ENCODE assay signal across 1 cellular context in genomic region chr6:43059168-43060033, GRCh38.
TF ChIP-seq lines count a peak whose summit lies in the region.

TSS of gene KLC4 (plus strand) at chr6:43059631. CDS start at chr6:43061336, 1,705 bp downstream.
TSS of gene MRPL2 (minus strand) at chr6:43059434. CDS start at chr6:43059381, 53 bp downstream.

TF ChIP-seq in HepG2, 621 proteins besides CTCF, POLR2A, EP300 and RAD21 (continued from another document and continues in another):
- TF ChIP-seq ZNF609 (CRISPR knock-in tag; IDR thresholded peaks at IDR 0.05; ENCODE audit: borderline replicate concordance) (0 out of 2 replicates have a peak, but pooled peaks have one; percentile 11), ZNF737 (CRISPR knock-in tag; IDR thresholded peaks at IDR 0.05; ENCODE audit: borderline replicate concordance) (no peak), ZFP82 (CRISPR knock-in tag; IDR thresholded peaks at IDR 0.05; ENCODE audit: borderline replicate concordance) (peak; percentile 41; the same call in 1 of the 2 replicates), ZNF296 (CRISPR knock-in tag; conservative IDR thresholded peaks at IDR 0.05) (no peak), ZNF501 (CRISPR knock-in tag; IDR thresholded peaks at IDR 0.05) (peak; percentile 89), DNMT1 (CRISPR knock-in tag; IDR thresholded peaks at IDR 0.05) (peak; percentile 49; the same call in 1 of the 2 replicates), ZNF576 (CRISPR knock-in tag; IDR thresholded peaks at IDR 0.05) (no peak), FOSL1 (CRISPR knock-in tag; IDR thresholded peaks at IDR 0.05; ENCODE audit: borderline replicate concordance) (no peak), IRX3 (CRISPR knock-in tag; IDR thresholded peaks at IDR 0.05; ENCODE audit: borderline replicate concordance, low read depth) (no peak), SNAI1 (CRISPR knock-in tag; IDR thresholded peaks at IDR 0.05; ENCODE audit: borderline replicate concordance) (peak; percentile 80; the same call in 1 of the 2 replicates), SNAPC4 (CRISPR knock-in tag; IDR thresholded peaks at IDR 0.05) (peak; percentile 66; the same call in 1 of the 2 replicates), ETS1 (CRISPR knock-in tag; IDR thresholded peaks at IDR 0.05) (peak; percentile 59; the same call in 1 of the 2 replicates), ATF7 (IDR thresholded peaks at IDR 0.05) (no peak), ATF7 (CRISPR knock-in tag; IDR thresholded peaks at IDR 0.05) (peak; percentile 61; the same call in 1 of the 2 replicates), ZNF619 (CRISPR knock-in tag; IDR thresholded peaks at IDR 0.05) (no peak), ZNF550 (CRISPR knock-in tag; IDR thresholded peaks at IDR 0.05; ENCODE audit: borderline replicate concordance) (no peak), GTF3A (CRISPR knock-in tag; conservative IDR thresholded peaks at IDR 0.05) (no peak), ZNF431 (CRISPR knock-in tag; IDR thresholded peaks at IDR 0.05; ENCODE audit: borderline replicate concordance, low read depth) (peak; percentile 44; the same call in 1 of the 2 replicates), ZNF816 (CRISPR knock-in tag; IDR thresholded peaks at IDR 0.05; ENCODE audit: borderline replicate concordance) (no peak), ZFP91 (CRISPR knock-in tag; IDR thresholded peaks at IDR 0.05; ENCODE audit: borderline replicate concordance) (peak; percentile 100), ZNF3 (CRISPR knock-in tag; IDR thresholded peaks at IDR 0.05) (peak; percentile 97), MEF2D (CRISPR knock-in tag; IDR thresholded peaks at IDR 0.05) (no peak), PRDM10 (CRISPR knock-in tag; IDR thresholded peaks at IDR 0.05; ENCODE audit: low read depth) (no peak; the same call in 1 of the 2 replicates), KLF11 (CRISPR knock-in tag; IDR thresholded peaks at IDR 0.05) (no peak), ZNF605 (CRISPR knock-in tag; IDR thresholded peaks at IDR 0.05) (no peak), THYN1 (CRISPR knock-in tag; IDR thresholded peaks at IDR 0.05; ENCODE audit: borderline replicate concordance, low read depth) (no peak), ZSCAN22 (CRISPR knock-in tag; IDR thresholded peaks at IDR 0.05) (0 out of 2 replicates have a peak, but pooled peaks have one; percentile 23), HNF1B (CRISPR knock-in tag; IDR thresholded peaks at IDR 0.05) (peak; percentile 71), ZNF639 (CRISPR knock-in tag; conservative IDR thresholded peaks at IDR 0.05) (no peak), ADNP (CRISPR knock-in tag; IDR thresholded peaks at IDR 0.05) (no peak), SMAD1 (CRISPR knock-in tag; IDR thresholded peaks at IDR 0.05; ENCODE audit: borderline replicate concordance, low read depth) (no peak), MBNL3 (CRISPR knock-in tag; conservative IDR thresholded peaks at IDR 0.05) (no peak), HBP1 (CRISPR knock-in tag; IDR thresholded peaks at IDR 0.05; ENCODE audit: low read depth) (peak; percentile 87; the same call in 1 of the 2 replicates), ZNF746 (CRISPR knock-in tag; IDR thresholded peaks at IDR 0.05) (no peak), NPAS2 (CRISPR knock-in tag; IDR thresholded peaks at IDR 0.05; ENCODE audit: borderline replicate concordance) (no peak), ZMAT3 (CRISPR knock-in tag; conservative IDR thresholded peaks at IDR 0.05) (no peak; the same call in 1 of the 2 replicates)
